In the genomic region with DNA sequence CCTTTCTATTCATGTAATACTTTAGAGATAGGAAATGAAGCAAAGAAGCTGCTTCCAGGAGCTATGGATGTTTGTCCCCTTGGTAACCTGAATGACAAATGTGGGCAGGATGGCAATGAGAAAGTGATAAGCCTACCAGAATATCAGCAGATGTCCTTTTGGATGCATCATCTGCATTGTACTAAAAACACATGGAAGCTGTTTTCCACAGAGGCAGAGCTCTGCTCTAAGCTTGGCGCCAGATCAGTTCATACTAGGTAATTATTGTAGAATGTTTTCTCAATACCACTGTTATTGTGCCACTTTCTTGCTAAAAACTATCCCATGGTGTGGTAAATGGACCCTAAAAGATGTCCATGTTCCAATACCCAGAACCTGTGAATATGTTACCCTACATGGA, we compare ENCODE assay signal across 23 cellular contexts.
"Had no signal": no experiment of that assay in that cellular context is flagged by ENCODE, and none has a peak within 500 bp of the region (broad histone marks: within the 10 kb centered on the region; RNA-seq: fewer than 3 reads in every experiment).

No MANE protein-coding gene starts in this region.

- H3K27ac Mint-ChIP-seq: activated CD4-positive, alpha-beta memory T cell treated with anti-CD3 and anti-CD28 coated beads for 36 hours; activated CD4-positive, alpha-beta T cell treated with anti-CD3 and anti-CD28 coated beads, Interleukin-2, amount 10 ng/mL, durations not matched to agents 7 days and 5 days; activated naive CD4-positive, alpha-beta T cell treated with anti-CD3 and anti-CD28 coated beads for 36 hours; activated naive CD8-positive, alpha-beta T cell; activated T-helper 17 cell treated with anti-CD3 and anti-CD28 coated beads, Interleukin-2, amount 50 U/mL, for 72 hours; T-helper 17 cell had no signal

- H3K4me1 ChIP-seq: Peyer's patch, SJSA1 had no signal

- DNase-seq: activated CD4-positive, alpha-beta memory T cell treated with anti-CD3 and anti-CD28 coated beads for 36 hours; activated CD4-positive, alpha-beta T cell treated with anti-CD3 and anti-CD28 coated beads, Interleukin-2, amount 10 ng/mL, durations not matched to agents 7 days and 5 days; activated CD4-positive, CD25-positive, alpha-beta regulatory T cell; activated CD8-positive, alpha-beta memory T cell treated with anti-CD3 and anti-CD28 coated beads for 24 hours; activated gamma-delta T cell; activated naive CD4-positive, alpha-beta T cell treated with anti-CD3 and anti-CD28 coated beads for 36 hours; activated T-cell treated with anti-CD3 and anti-CD28 coated beads, Interleukin-2, amount 50 U/mL, for 48 hours; brain microvascular endothelial cell; IMR-90; NCI-H1048; NCI-H146; NCI-H2029 treated with DMSO at 0.1 percent for 48 hours; NCI-H345; NCI-H510A; Peyer's patch; SHP77; T-helper 17 cell; T1000 had no signal

- H3K36me3 ChIP-seq: brain microvascular endothelial cell, cardiac muscle cell, Peyer's patch, SJSA1 had no signal

- H3K36me3 Mint-ChIP-seq: activated CD4-positive, alpha-beta memory T cell treated with anti-CD3 and anti-CD28 coated beads for 36 hours; activated naive CD8-positive, alpha-beta T cell had no signal

- H3K27me3 Mint-ChIP-seq: activated CD4-positive, alpha-beta T cell treated with anti-CD3 and anti-CD28 coated beads, Interleukin-2, amount 10 ng/mL, durations not matched to agents 7 days and 5 days; activated T-helper 17 cell treated with anti-CD3 and anti-CD28 coated beads, Interleukin-2, amount 50 U/mL, for 72 hours had no signal

- H3K4me3 Mint-ChIP-seq: activated CD4-positive, alpha-beta memory T cell treated with anti-CD3 and anti-CD28 coated beads for 36 hours; activated CD4-positive, alpha-beta T cell treated with anti-CD3 and anti-CD28 coated beads, Interleukin-2, amount 10 ng/mL, durations not matched to agents 7 days and 5 days; activated naive CD4-positive, alpha-beta T cell treated with anti-CD3 and anti-CD28 coated beads for 36 hours; activated naive CD8-positive, alpha-beta T cell; activated T-helper 17 cell treated with anti-CD3 and anti-CD28 coated beads, Interleukin-2, amount 50 U/mL, for 72 hours; T-helper 17 cell had no signal

- H3K27ac ChIP-seq: brain microvascular endothelial cell, cardiac muscle cell, Peyer's patch, SJSA1, VCaP had no signal

- H3K4me3 ChIP-seq: cardiac muscle cell, Peyer's patch, SJSA1 had no signal

- H3K9me3 Mint-ChIP-seq: activated CD4-positive, alpha-beta T cell treated with anti-CD3 and anti-CD28 coated beads, Interleukin-2, amount 10 ng/mL, durations not matched to agents 7 days and 5 days had no signal

- H3K4me1 Mint-ChIP-seq: activated CD4-positive, alpha-beta T cell treated with anti-CD3 and anti-CD28 coated beads, Interleukin-2, amount 10 ng/mL, durations not matched to agents 7 days and 5 days; activated T-helper 17 cell treated with anti-CD3 and anti-CD28 coated beads, Interleukin-2, amount 50 U/mL, for 72 hours; T-helper 17 cell had no signal

- H3K27me3 ChIP-seq: brain microvascular endothelial cell, cardiac muscle cell, Peyer's patch, SJSA1 had no signal

- H3K9me3 ChIP-seq: Peyer's patch, SJSA1 had no signal
